Comparison of ENCODE assay signal across 14 cellular contexts in the genomic region with DNA sequence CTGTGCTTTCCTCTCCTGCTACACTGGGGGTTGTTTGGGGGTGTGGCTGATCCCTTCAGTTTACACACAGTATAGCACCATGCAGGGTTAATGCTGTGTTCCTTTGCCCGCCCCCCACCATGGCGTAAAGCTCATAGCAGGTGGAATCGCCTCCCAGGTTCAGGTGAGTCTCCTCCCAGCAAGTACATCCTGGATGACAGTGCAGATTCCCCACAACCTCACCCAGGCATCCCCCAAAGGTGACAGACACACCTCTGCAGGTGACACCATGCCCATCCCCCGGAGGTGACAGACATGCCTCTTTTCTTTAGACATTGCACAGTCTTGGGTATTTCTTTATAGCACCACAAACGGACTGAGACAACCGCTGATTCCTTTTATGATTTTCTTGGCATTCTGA.
DNase-seq lines count a peak whose midpoint lies in the region; ATAC-seq, FAIRE-seq and TF ChIP-seq lines count a peak whose summit lies in the region.
"Had no signal": no experiment of that assay in that cellular context is flagged by ENCODE, and none has a peak within 500 bp of the region (broad histone marks: within the 10 kb centered on the region; RNA-seq: fewer than 3 reads in every experiment).

No MANE protein-coding gene starts in this region.

- no peak overlapping the region for H3K4me3 ChIP-seq in H1 (ENCODE audit: extremely low read depth in 1 of 4, insufficient read depth in 2 of 4, low read depth in 3 of 4, low read length in 4 of 4)
- no peak overlapping the region for H3K4me3 ChIP-seq in neuronal stem cell (ENCODE audit: low read length in 2 of 2)
- H3K4me3 ChIP-seq: BLaER1 had no signal

- H3K9ac ChIP-seq in H1 (replicated peaks in 1 of 4; ENCODE audit: extremely low read depth in 1 of 4, low read depth in 3 of 4, low read length in 3 of 4) (no peak overlapping the region), neuronal stem cell (ENCODE audit: low read depth, low read length, poor library complexity) (peak overlapping the region; percentile 12)
- H3K9ac ChIP-seq: BLaER1 had no signal

- no peaks in the 10 kb centered on the region for H3K79me1 ChIP-seq in H1 (ENCODE audit: low read depth, low read length)
- H3K79me1 ChIP-seq in neuronal stem cell (ENCODE audit: low read depth, low read length): no peaks in the 10 kb centered on the region

- H3K4me1 ChIP-seq in H1 (replicated peaks in 1 of 4; ENCODE audit: control insufficient read depth in 3 of 4, insufficient read depth in 4 of 4, low read length in 3 of 4) (peaks cover 0 to 27% (median 14%) of the 10 kb centered on the region in 4 experiments; a peak in 5 of 7 replicates), neuronal stem cell (ENCODE audit: control insufficient read depth in 2 of 2, insufficient read depth in 1 of 2, low read depth in 1 of 2, low read length in 2 of 2) (peaks cover 6 to 13% of the 10 kb centered on the region in 2 donors)

- H2BK5ac ChIP-seq in H1 (ENCODE audit: low read depth, low read length): 0 out of 2 replicates have a peak overlapping the region, but pooled peaks have one; percentile 12
- no peak overlapping the region for H2BK5ac ChIP-seq in neuronal stem cell (ENCODE audit: low read length)

- H3K4me2 ChIP-seq in H1 (ENCODE audit: insufficient read depth in 1 of 2, low read depth in 2 of 2, low read length in 2 of 2) (no peak overlapping the region), neuronal stem cell (ENCODE audit: insufficient read depth, low read length, poor library complexity, severe bottlenecking) (no peak overlapping the region)
- H3K4me2 ChIP-seq: BLaER1 had no signal

- peak overlapping the region; percentile 72; the same call in 1 of the 2 replicates for H2BK20ac ChIP-seq in H1 (ENCODE audit: low read length)

- H3K36me3 ChIP-seq in H1 (ENCODE audit: control insufficient read depth in 2 of 4, insufficient read depth in 4 of 4, low read length in 3 of 4): no peaks in the 10 kb centered on the region
- no peaks in the 10 kb centered on the region for H3K36me3 ChIP-seq in neuronal stem cell (replicated peaks in 1 of 2; ENCODE audit: control insufficient read depth in 2 of 2, insufficient read depth in 2 of 2, low read length in 2 of 2)
- H3K36me3 ChIP-seq: BLaER1 had no signal

- 84% methylated on average over 6 of the region's 6 CpGs; no CpG with 5 or more reads in 1 of the 2 experiments for WGBS in H1 (ENCODE audit: extremely low coverage in 1 of 2, insufficient coverage in 1 of 2, insufficient read length in 1 of 2, insufficient replicate concordance in 2 of 2, low coverage in 1 of 2, low lambda C conversion rate in 2 of 2, missing lambda C conversion rate in 1 of 2), 2 experiments
- no CpG with 5 or more reads among the region's 6 CpGs for WGBS in neuronal stem cell (ENCODE audit: extremely low coverage in 2 of 2, insufficient read length in 2 of 2, insufficient replicate concordance in 1 of 2), 2 donors

- H3K18ac ChIP-seq in H1 (ENCODE audit: extremely low read depth, low read length) (no peak overlapping the region), neuronal stem cell (ENCODE audit: low read length) (peak overlapping the region; percentile 32)

- no peak overlapping the region for H2AK5ac ChIP-seq in H1 (ENCODE audit: low read depth, low read length)
- no peak overlapping the region for H2AK5ac ChIP-seq in neuronal stem cell (ENCODE audit: low read depth, low read length)

- H2BK12ac ChIP-seq in H1 (ENCODE audit: low read depth, low read length) (no peak overlapping the region), neuronal stem cell (ENCODE audit: low read length) (no peak overlapping the region)

- H3K79me2 ChIP-seq in H1 (ENCODE audit: control insufficient read depth in 1 of 2, insufficient read depth in 2 of 2, low read length in 2 of 2): no peaks in the 10 kb centered on the region

- H3K14ac ChIP-seq in H1 (ENCODE audit: insufficient read length) (no peak overlapping the region), neuronal stem cell (ENCODE audit: low read length) (no peak overlapping the region)

- H4K8ac ChIP-seq in H1 (ENCODE audit: extremely low read depth, insufficient read depth, low read length): no peak overlapping the region; the same call in 1 of the 2 replicates
- no peak overlapping the region for H4K8ac ChIP-seq in neuronal stem cell (ENCODE audit: low read depth, low read length)

- H3K4ac ChIP-seq in H1 (replicated peaks; ENCODE audit: insufficient read length, low read depth, low read length): no peak overlapping the region
- H3K4ac ChIP-seq in neuronal stem cell (ENCODE audit: low read length): no peak overlapping the region

- no peaks in the 10 kb centered on the region for H4K20me1 ChIP-seq in H1 (replicated peaks in 1 of 2; ENCODE audit: control insufficient read depth in 1 of 2, insufficient read depth in 2 of 2, low read length in 2 of 2)
- H4K20me1 ChIP-seq: BLaER1 had no signal

- TF ChIP-seq POLR2A in H1 (IDR thresholded peaks at IDR 0.05; ENCODE audit: control extremely low read depth in 1 of 2, low read depth in 2 of 2, low read length in 2 of 2): no peak

- no peak overlapping the region for H2BK120ac ChIP-seq in H1 (replicated peaks; ENCODE audit: low read depth, low read length)
- no peak overlapping the region for H2BK120ac ChIP-seq in neuronal stem cell (ENCODE audit: low read depth, low read length)

- no peak for FAIRE-seq in H1 (lab: Jason Lieb, UNC)
- FAIRE-seq: H54 had no signal

- no peak overlapping the region for H4K5ac ChIP-seq in H1 (ENCODE audit: insufficient read length, low read depth, low read length)

- TF ChIP-seq CTCF in H1 (IDR thresholded peaks at IDR 0.05; ENCODE audit: control extremely low read depth in 1 of 3, insufficient read depth in 1 of 3, low read depth in 1 of 3, low read length in 3 of 3): no peak

- no peak overlapping the region for H3K56ac ChIP-seq in H1 (replicated peaks; ENCODE audit: insufficient read length, low read depth, low read length)

- H3K27me3 ChIP-seq in H1 (replicated peaks in 1 of 4; ENCODE audit: control insufficient read depth in 3 of 4, extremely low read depth in 1 of 4, insufficient read depth in 3 of 4, low read length in 3 of 4) (no peaks in the 10 kb centered on the region), neuronal stem cell (ENCODE audit: control insufficient read depth in 3 of 3, insufficient read depth in 3 of 3, low read depth in 1 of 3, low read length in 3 of 3) (peaks cover 0 to 2% (median 0%) of the 10 kb centered on the region in 3 experiments)

- H3K23ac ChIP-seq in H1 (ENCODE audit: insufficient read length) (no peak overlapping the region), neuronal stem cell (ENCODE audit: low read depth, low read length, poor library complexity) (no peak overlapping the region)

- no peak overlapping the region for H4K91ac ChIP-seq in H1 (replicated peaks; ENCODE audit: insufficient read length, low read length)
- H4K91ac ChIP-seq in neuronal stem cell (ENCODE audit: low read depth, low read length, poor library complexity): no peak overlapping the region

- CTCF ChIA-PET in H1 (lab: Charles Lee; ENCODE audit: partially characterized antibody): interaction anchor here (1.0 kb wide), 1 partner anchor 64 kb away, joined by 3 read pairs; no protein-coding TSS in a partner anchor

- H2BK15ac ChIP-seq in H1 (ENCODE audit: low read length) (no peak overlapping the region), neuronal stem cell (ENCODE audit: low read length) (no peak overlapping the region)

- TF ChIP-seq EP300 in H1 (IDR thresholded peaks at IDR 0.05; ENCODE audit: borderline replicate concordance in 1 of 2, low read depth in 2 of 2, low read length in 2 of 2): no peak

- no peak for TF ChIP-seq RAD21 in H1 (IDR thresholded peaks at IDR 0.05 in 1 of 2, conservative IDR thresholded peaks at IDR 0.05 in 1 of 2; ENCODE audit: low read depth in 2 of 2, low read length in 2 of 2)

- DNase-seq in activated CD8-positive, alpha-beta memory T cell treated with anti-CD3 and anti-CD28 coated beads for 24 hours: peak; percentile 50
- no peak for DNase-seq in activated CD8-positive, alpha-beta memory T cell treated with anti-CD3 and anti-CD28 coated beads, Interleukin-2, amount 50 U/mL, for 4 hours
- DNase-seq in H1 (ENCODE audit: low read depth in 1 of 2, low spot score in 2 of 2) (no peak), neuronal stem cell (ENCODE audit: low spot score) (no peak), T-helper 9 cell (no peak), NCI-H774 (lab: John Stamatoyannopoulos, UW) (no peak)
- DNase-seq: 8988T; AML-193; CD4-positive, CD25-positive, alpha-beta regulatory T cell; DMS 273 treated with DMSO at 0.1 percent for 48 hours had no signal

- POLR2A ChIA-PET in H1 (lab: Charles Lee; ENCODE audit: partially characterized antibody): no interaction called here

- H3K23me2 ChIP-seq in H1 (ENCODE audit: low read depth, low read length): peaks cover 3% of the 10 kb centered on the region; the same call in 1 of the 2 replicates

- H3K9me3 ChIP-seq in H1 (ENCODE audit: insufficient read depth in 2 of 2, low read depth in 1 of 2, low read length in 1 of 2): no peaks in the 10 kb centered on the region
- H3K9me3 ChIP-seq in neuronal stem cell (replicated peaks in 1 of 2; ENCODE audit: control insufficient read depth in 2 of 2, insufficient read depth in 1 of 2, low read depth in 1 of 2, low read length in 2 of 2): no peaks in the 10 kb centered on the region
- H3K9me3 ChIP-seq: BLaER1 had no signal

- ATAC-seq in HG03159 (IDR thresholded peaks at IDR 0.05; ENCODE audit: unreplicated experiment): no peak
- ATAC-seq: HCT116 had no signal

- H2AFZ ChIP-seq in H1 (ENCODE audit: low read length) (no peak overlapping the region), neuronal stem cell (ENCODE audit: low read length) (no peak overlapping the region)

- H3K27ac ChIP-seq in H1 (ENCODE audit: low read depth, low read length) (no peak overlapping the region), neuronal stem cell (replicated peaks; ENCODE audit: low read length) (no peak overlapping the region)
- H3K27ac ChIP-seq: BLaER1 had no signal

TF ChIP-seq in H1, 55 proteins besides CTCF, POLR2A, EP300 and RAD21 (continues in another document):
- TF ChIP-seq ZNF274 (IDR thresholded peaks at IDR 0.05; ENCODE audit: borderline replicate concordance, extremely low read depth, low read length) (no peak), CBX8 (IDR thresholded peaks at IDR 0.05; ENCODE audit: borderline replicate concordance, low read depth, low read length) (no peak), SAP30 (IDR thresholded peaks at IDR 0.05; ENCODE audit: insufficient read depth, insufficient replicate concordance, low read length) (no peak), CEBPB (IDR thresholded peaks at IDR 0.05; ENCODE audit: low read depth, low read length) (no peak), TCF12 (IDR thresholded peaks at IDR 0.05; ENCODE audit: low read depth, low read length) (no peak), SIX5 (IDR thresholded peaks at IDR 0.05; ENCODE audit: low read depth, low read length) (no peak), RBBP5 (IDR thresholded peaks at IDR 0.05; ENCODE audit: borderline replicate concordance, low read depth, low read length) (no peak), TAF1 (IDR thresholded peaks at IDR 0.05; ENCODE audit: low read depth, low read length) (no peak), ASH2L (IDR thresholded peaks at IDR 0.05; ENCODE audit: low read length) (no peak)
- TF ChIP-seq, protein P1, sequence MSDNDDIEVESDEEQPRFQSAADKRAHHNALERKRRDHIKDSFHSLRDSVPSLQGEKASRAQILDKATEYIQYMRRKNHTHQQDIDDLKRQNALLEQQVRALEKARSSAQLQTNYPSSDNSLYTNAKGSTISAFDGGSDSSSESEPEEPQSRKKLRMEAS (IDR thresholded peaks at IDR 0.05): no peak
